Comparison of ENCODE assay signal across 22 cellular contexts in genomic region chr20:57806476-57806875, GRCh38.
"Had no signal": no experiment of that assay in that cellular context is flagged by ENCODE, and none has a peak within 500 bp of the region (broad histone marks: within the 10 kb centered on the region; RNA-seq: fewer than 3 reads in every experiment).

No MANE protein-coding gene starts in this region.

- H3K27ac ChIP-seq: KMS-11, SJSA1, SK-N-MC had no signal

- H3K36me3 ChIP-seq: SJSA1 had no signal

- H3K9me3 Mint-ChIP-seq: IgD-negative memory B cell had no signal

- DNase-seq: Kasumi-1, MM.1S, NCI-H1092 treated with DMSO at 0.1 percent for 48 hours, NCI-H1436, NCI-H187, NCI-H2029, NCI-H2081 treated with DMSO at 0.1 percent for 48 hours, NCI-H2171, NCI-H226, NCI-H446, NCI-H510A, NCI-H524 treated with DMSO at 0.1 percent for 48 hours, NCI-H69, NCI-H774, RPMI8226, SHP77, SW 1271 had no signal

- H3K27ac Mint-ChIP-seq: IgD-negative memory B cell had no signal

- H3K4me3 ChIP-seq: K562, SJSA1, SK-N-MC had no signal

- ATAC-seq: K562 had no signal

- H3K4me1 ChIP-seq: SJSA1 had no signal

- H3K9me3 ChIP-seq: SJSA1 had no signal

- H3K4me3 Mint-ChIP-seq: IgD-negative memory B cell had no signal
